Comparison of ENCODE assay signal across 8 cellular contexts in the genomic region with DNA sequence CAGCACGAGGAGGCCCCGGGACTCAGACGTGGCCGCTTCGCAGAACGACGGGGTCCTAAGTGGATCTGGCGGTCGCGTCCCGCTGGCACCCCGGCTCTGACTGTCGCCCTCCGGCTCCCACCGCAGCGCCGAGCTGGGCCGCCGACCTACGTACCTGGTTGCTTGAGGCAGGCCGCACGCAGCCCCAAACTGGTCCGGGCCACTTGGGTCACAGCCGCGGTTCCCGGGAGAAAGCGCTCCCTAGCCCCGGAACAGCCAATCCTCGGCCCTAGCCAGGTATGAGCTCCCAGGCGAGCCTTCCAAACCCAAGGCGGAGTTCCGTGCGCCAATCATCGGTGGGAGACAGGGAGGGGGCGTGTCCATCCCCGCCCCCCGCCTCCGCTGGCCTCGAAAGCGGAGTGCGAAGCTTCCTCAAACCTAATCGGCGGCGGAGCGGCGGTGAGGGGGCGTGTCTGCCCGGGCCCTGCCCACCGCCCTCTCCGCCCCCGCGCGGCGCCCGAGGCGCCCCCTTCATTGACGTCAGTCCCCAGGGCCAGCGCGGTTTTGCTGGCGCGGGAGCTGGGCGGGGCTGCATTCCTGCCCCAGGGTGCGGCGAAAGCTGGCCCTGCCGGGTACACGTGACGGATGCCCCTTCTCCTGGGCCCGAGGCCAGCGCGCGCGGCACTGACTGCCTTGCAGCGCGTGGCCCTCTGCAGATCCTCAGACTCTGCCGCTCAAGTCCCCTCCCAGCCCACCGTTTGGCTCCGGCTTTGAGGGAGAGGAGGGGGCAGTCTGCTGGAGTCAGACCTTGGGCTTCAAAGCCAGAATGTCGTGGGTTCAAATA. TPM values are rescaled to one million over a fixed set of nuclear protein-coding genes. Genes with fewer than 3 reads are reported as not detected.
DNase-seq lines count a peak whose midpoint lies in the region; ATAC-seq and TF ChIP-seq lines count a peak whose summit lies in the region.

A gene with protein sequence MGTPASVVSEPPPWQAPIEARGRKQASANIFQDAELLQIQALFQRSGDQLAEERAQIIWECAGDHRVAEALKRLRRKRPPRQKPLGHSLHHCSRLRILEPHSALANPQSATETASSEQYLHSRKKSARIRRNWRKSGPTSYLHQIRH (minus strand): TSS at position 280 of the 823 bp plus-strand sequence. CDS start 7,336 bp downstream, outside the sequence.

- peak; percentile 91 for ATAC-seq in stimulated activated naive CD8-positive, alpha-beta T cell treated with anti-CD3 and anti-CD28 coated beads, Interleukin-15, amount 100 ng/mL, for 72 hours

- H3K4me1 Mint-ChIP-seq in stimulated activated naive CD8-positive, alpha-beta T cell treated with anti-CD3 and anti-CD28 coated beads, Interleukin-15, amount 100 ng/mL, for 72 hours: peaks cover 22% of the 10 kb centered on the region

- H3K27ac Mint-ChIP-seq in stimulated activated naive CD8-positive, alpha-beta T cell treated with anti-CD3 and anti-CD28 coated beads, Interleukin-15, amount 100 ng/mL, for 72 hours: peak within 1 kb of the TSS; percentile 59 to 82

- TF ChIP-seq CTCF in fibroblast of villous mesenchyme (IDR thresholded peaks at IDR 0.05; ENCODE audit: insufficient read depth, low read depth, low read length) (no peak), neural cell (IDR thresholded peaks at IDR 0.05; ENCODE audit: poor library complexity, severe bottlenecking) (no peak)

- H3K9me2 ChIP-seq in neural cell (ENCODE audit: insufficient read depth, low read length): no peaks in the 10 kb centered on the region

- no peaks in the 10 kb centered on the region for H3K9me3 Mint-ChIP-seq in stimulated activated naive CD8-positive, alpha-beta T cell treated with anti-CD3 and anti-CD28 coated beads, Interleukin-15, amount 100 ng/mL, for 72 hours

- peaks cover 23% of the 10 kb centered on the region for H3K4me1 ChIP-seq in HAP-1

- H3K79me2 ChIP-seq in neural cell (replicated peaks; ENCODE audit: insufficient read depth, low read length): no peaks in the 10 kb centered on the region

- H3K4me3 Mint-ChIP-seq in stimulated activated naive CD8-positive, alpha-beta T cell treated with anti-CD3 and anti-CD28 coated beads, Interleukin-15, amount 100 ng/mL, for 72 hours: peak within 1 kb of the TSS; percentile 78 to 91

- H3K4me3 ChIP-seq in HAP-1 (peak within 1 kb of the TSS; percentile 66), MG63 (peak within 1 kb of the TSS; percentile 90), fibroblast of villous mesenchyme (ENCODE audit: low read depth, low read length) (peak within 1 kb of the TSS; percentile 85), neural cell (ENCODE audit: low read length) (peak within 1 kb of the TSS; percentile 90)

- H3K9me3 ChIP-seq in HAP-1: no peaks in the 10 kb centered on the region
- H3K9me3 ChIP-seq in MG63: no peaks in the 10 kb centered on the region
- no peaks in the 10 kb centered on the region for H3K9me3 ChIP-seq in neural cell (ENCODE audit: low read length)

- no peaks in the 10 kb centered on the region for H3K27me3 Mint-ChIP-seq in stimulated activated naive CD8-positive, alpha-beta T cell treated with anti-CD3 and anti-CD28 coated beads, Interleukin-15, amount 100 ng/mL, for 72 hours

- no peaks in the 10 kb centered on the region for H4K20me1 ChIP-seq in neural cell (ENCODE audit: insufficient read depth)

- TF ChIP-seq EP300 in neural cell (conservative IDR thresholded peaks at IDR 0.05; ENCODE audit: poor library complexity, severe bottlenecking): peak; percentile 42

- no peak within 1 kb of the TSS for H3K27ac ChIP-seq in neural cell (ENCODE audit: low read length)

- TF ChIP-seq RAD21 in neural cell (conservative IDR thresholded peaks at IDR 0.05): no peak

- H3K27me3 ChIP-seq in HAP-1 (ENCODE audit: low read depth) (no peaks in the 10 kb centered on the region), MG63 (no peaks in the 10 kb centered on the region), neural cell (ENCODE audit: insufficient read depth, low read depth, low read length) (no peaks in the 10 kb centered on the region)

- peaks cover 6% of the 10 kb centered on the region for H3F3A ChIP-seq in neural cell (ENCODE audit: insufficient read depth, low read length, poor library complexity, severe bottlenecking)

- peak within 1 kb of the TSS; percentile 88 for H2AFZ ChIP-seq in neural cell (ENCODE audit: low read depth, low read length)

- in situ Hi-C loops in G401 (cut with HindIII; ENCODE audit: low sequenced_read_pairs): loop anchor here (5.0 kb wide), 1 partner anchor 40 kb away; no protein-coding TSS in a partner anchor
- in situ Hi-C loops in HAP-1 (cut with MboI; ENCODE audit: low sequenced_read_pairs): no loop called here

- H3K36me3 ChIP-seq in HAP-1 (replicated peaks) (0 out of 2 replicates have a peak, but pooled peaks cover 2% of the 10 kb centered on the region), MG63 (peaks cover 5% of the 10 kb centered on the region; the same call in 1 of the 2 replicates), neural cell (ENCODE audit: insufficient read depth, low read length) (no peaks in the 10 kb centered on the region)

- peak; percentile 98 for DNase-seq in G401 (ENCODE audit: low spot score)
- DNase-seq in HAP-1 (ENCODE audit: low spot score in 2 of 2): peak; percentile 97
- peak; percentile 98 for DNase-seq in MG63
- DNase-seq in SHP77 (lab: John Stamatoyannopoulos, UW): peak; percentile 93 to 99
- peak; percentile 96 for DNase-seq in activated gamma-delta T cell (lab: John Stamatoyannopoulos, UW)
- DNase-seq in fibroblast of villous mesenchyme (ENCODE audit: low read depth): peak; percentile 99
- peak; percentile 95 for DNase-seq in stimulated activated naive CD8-positive, alpha-beta T cell treated with anti-CD3 and anti-CD28 coated beads, Interleukin-15, amount 100 ng/mL, for 72 hours

- H3K9ac ChIP-seq in neural cell (ENCODE audit: low read length): peak within 1 kb of the TSS; percentile 73

- peak within 1 kb of the TSS; percentile 66 for H3K4me2 ChIP-seq in neural cell (ENCODE audit: low read length)

TF ChIP-seq in neural cell, 6 proteins besides CTCF, POLR2A, EP300 and RAD21:
- TF ChIP-seq, protein P1, sequence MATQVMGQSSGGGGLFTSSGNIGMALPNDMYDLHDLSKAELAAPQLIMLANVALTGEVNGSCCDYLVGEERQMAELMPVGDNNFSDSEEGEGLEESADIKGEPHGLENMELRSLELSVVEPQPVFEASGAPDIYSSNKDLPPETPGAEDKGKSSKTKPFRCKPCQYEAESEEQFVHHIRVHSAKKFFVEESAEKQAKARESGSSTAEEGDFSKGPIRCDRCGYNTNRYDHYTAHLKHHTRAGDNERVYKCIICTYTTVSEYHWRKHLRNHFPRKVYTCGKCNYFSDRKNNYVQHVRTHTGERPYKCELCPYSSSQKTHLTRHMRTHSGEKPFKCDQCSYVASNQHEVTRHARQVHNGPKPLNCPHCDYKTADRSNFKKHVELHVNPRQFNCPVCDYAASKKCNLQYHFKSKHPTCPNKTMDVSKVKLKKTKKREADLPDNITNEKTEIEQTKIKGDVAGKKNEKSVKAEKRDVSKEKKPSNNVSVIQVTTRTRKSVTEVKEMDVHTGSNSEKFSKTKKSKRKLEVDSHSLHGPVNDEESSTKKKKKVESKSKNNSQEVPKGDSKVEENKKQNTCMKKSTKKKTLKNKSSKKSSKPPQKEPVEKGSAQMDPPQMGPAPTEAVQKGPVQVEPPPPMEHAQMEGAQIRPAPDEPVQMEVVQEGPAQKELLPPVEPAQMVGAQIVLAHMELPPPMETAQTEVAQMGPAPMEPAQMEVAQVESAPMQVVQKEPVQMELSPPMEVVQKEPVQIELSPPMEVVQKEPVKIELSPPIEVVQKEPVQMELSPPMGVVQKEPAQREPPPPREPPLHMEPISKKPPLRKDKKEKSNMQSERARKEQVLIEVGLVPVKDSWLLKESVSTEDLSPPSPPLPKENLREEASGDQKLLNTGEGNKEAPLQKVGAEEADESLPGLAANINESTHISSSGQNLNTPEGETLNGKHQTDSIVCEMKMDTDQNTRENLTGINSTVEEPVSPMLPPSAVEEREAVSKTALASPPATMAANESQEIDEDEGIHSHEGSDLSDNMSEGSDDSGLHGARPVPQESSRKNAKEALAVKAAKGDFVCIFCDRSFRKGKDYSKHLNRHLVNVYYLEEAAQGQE (IDR thresholded peaks at IDR 0.05; ENCODE audit: borderline replicate concordance): no peak
- TF ChIP-seq TAF1 (IDR thresholded peaks at IDR 0.05; ENCODE audit: low read depth) (no peak), EZH2 (IDR thresholded peaks at IDR 0.05; ENCODE audit: borderline replicate concordance, insufficient read depth, low read length, poor library complexity, severe bottlenecking) (no peak), MXI1 (conservative IDR thresholded peaks at IDR 0.05; ENCODE audit: poor library complexity, severe bottlenecking) (peak; percentile 54), POLR2AphosphoS5 (IDR thresholded peaks at IDR 0.05) (peak; percentile 50), SMC3 (conservative IDR thresholded peaks at IDR 0.05; ENCODE audit: poor library complexity) (peak; percentile 19)

RNA-seq across cellular contexts. Expression of the gene that starts here (rescaled TPM):
- total RNA-seq in G401 (2014; rRNA removed; shearing (Covaris generic)): 19.1 and 24.4 TPM in 2 replicates
- total RNA-seq in MG63 (2014; rRNA removed; shearing (Covaris generic); ENCODE audit: low replicate concordance): 14.2 and 20.0 TPM in 2 replicates
- 12.5 and 19.6 TPM in 2 replicates for total RNA-seq in fibroblast of villous mesenchyme
- 0.94 and 1.3 TPM in 2 replicates for polyA plus RNA-seq in neural cell
- polyA minus RNA-seq in neural cell: 1.5 and 2.5 TPM in 2 replicates
